ENCODE assay signal across 2 cellular contexts in the genomic region with DNA sequence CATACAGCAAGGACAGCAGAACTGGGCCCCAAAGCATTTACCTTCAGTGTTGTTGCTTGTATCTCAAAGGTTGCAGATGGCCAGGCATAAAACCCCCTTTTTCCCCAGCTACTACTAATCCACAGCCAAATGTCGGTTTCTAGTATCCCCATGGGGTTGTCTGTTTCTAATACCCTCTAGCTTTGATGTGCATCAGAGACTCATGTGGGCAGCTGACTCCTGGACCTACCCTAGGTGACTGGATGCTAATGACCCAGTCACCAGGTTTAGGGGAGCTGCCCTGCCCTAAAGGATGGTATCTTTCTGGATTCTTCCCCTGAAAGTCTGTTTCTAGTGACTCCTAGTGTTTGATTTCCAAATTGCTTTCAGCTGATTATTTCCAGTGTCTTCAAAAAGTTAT.
TF ChIP-seq lines count a peak whose summit lies in the region.

No MANE protein-coding gene starts in this region.

TF ChIP-seq in HEK293, 187 proteins besides CTCF, POLR2A, EP300 and RAD21:
- TF ChIP-seq, protein P1, sequence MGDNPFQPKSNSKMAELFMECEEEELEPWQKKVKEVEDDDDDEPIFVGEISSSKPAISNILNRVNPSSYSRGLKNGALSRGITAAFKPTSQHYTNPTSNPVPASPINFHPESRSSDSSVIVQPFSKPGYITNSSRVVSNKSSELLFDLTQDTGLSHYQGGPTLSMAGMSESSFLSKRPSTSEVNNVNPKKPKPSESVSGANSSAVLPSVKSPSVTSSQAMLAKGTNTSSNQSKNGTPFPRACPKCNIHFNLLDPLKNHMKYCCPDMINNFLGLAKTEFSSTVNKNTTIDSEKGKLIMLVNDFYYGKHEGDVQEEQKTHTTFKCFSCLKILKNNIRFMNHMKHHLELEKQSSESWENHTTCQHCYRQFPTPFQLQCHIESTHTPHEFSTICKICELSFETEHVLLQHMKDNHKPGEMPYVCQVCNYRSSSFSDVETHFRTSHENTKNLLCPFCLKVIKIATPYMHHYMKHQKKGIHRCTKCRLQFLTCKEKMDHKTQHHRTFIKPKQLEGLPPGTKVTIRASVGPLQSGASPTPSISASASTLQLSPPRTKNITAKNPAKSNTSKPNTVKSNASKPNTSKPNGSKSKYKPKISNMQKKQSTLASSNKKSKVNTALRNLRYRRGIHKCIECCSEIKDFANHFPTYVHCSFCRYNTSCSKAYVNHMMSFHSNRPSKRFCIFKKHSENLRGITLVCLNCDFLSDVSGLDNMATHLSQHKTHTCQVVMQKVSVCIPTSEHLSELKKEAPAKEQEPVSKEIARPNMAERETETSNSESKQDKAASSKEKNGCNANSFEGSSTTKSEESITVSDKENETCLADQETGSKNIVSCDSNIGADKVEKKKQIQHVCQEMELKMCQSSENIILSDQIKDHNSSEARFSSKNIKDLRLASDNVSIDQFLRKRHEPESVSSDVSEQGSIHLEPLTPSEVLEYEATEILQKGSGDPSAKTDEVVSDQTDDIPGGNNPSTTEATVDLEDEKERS (tag by site-specific recombination; IDR thresholded peaks at IDR 0.05): peak; percentile 82
- TF ChIP-seq SCRT1 (tag by site-specific recombination; IDR thresholded peaks at IDR 0.05; ENCODE audit: borderline replicate concordance) (no peak), ZNF146 (tag by site-specific recombination; IDR thresholded peaks at IDR 0.05) (peak; percentile 79)
- TF ChIP-seq, protein P2, sequence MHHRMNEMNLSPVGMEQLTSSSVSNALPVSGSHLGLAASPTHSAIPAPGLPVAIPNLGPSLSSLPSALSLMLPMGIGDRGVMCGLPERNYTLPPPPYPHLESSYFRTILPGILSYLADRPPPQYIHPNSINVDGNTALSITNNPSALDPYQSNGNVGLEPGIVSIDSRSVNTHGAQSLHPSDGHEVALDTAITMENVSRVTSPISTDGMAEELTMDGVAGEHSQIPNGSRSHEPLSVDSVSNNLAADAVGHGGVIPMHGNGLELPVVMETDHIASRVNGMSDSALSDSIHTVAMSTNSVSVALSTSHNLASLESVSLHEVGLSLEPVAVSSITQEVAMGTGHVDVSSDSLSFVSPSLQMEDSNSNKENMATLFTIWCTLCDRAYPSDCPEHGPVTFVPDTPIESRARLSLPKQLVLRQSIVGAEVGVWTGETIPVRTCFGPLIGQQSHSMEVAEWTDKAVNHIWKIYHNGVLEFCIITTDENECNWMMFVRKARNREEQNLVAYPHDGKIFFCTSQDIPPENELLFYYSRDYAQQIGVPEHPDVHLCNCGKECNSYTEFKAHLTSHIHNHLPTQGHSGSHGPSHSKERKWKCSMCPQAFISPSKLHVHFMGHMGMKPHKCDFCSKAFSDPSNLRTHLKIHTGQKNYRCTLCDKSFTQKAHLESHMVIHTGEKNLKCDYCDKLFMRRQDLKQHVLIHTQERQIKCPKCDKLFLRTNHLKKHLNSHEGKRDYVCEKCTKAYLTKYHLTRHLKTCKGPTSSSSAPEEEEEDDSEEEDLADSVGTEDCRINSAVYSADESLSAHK (tag by site-specific recombination; IDR thresholded peaks at IDR 0.05): peak; percentile 99

TF ChIP-seq in K562, 482 proteins besides CTCF, POLR2A, EP300 and RAD21:
- TF ChIP-seq HSF4 (CRISPR knock-in tag; IDR thresholded peaks at IDR 0.05; ENCODE audit: borderline replicate concordance) (no peak), SIRT6 (IDR thresholded peaks at IDR 0.05; ENCODE audit: low read depth, low read length) (no peak), ZNF668 (CRISPR knock-in tag; IDR thresholded peaks at IDR 0.05) (no peak), ESRRA (IDR thresholded peaks at IDR 0.05; ENCODE audit: borderline replicate concordance, low read depth) (0 out of 2 replicates have a peak, but pooled peaks have one; percentile 27), PHF21A (IDR thresholded peaks at IDR 0.05; ENCODE audit: borderline replicate concordance, low read depth) (peak; percentile 84; the same call in 1 of the 2 replicates), JUNB (CRISPR knock-in tag; conservative IDR thresholded peaks at IDR 0.05) (no peak), SMARCA5 (IDR thresholded peaks at IDR 0.05) (peak; percentile 97), BCOR (IDR thresholded peaks at IDR 0.05) (peak; percentile 85), NELFE (IDR thresholded peaks at IDR 0.05; ENCODE audit: insufficient read depth, insufficient read length) (no peak), ZNF184 (CRISPR knock-in tag; IDR thresholded peaks at IDR 0.05) (no peak), RBM25 (IDR thresholded peaks at IDR 0.05; ENCODE audit: low read depth, low read length, severe bottlenecking) (peak; percentile 96), CBX3 (IDR thresholded peaks at IDR 0.05; ENCODE audit: borderline replicate concordance in 1 of 2, low read length in 2 of 2) (0 out of 3 replicates have a peak, but pooled peaks of 1 of the 2 experiments have one; percentile 22), PTBP1 (IDR thresholded peaks at IDR 0.05; ENCODE audit: low read depth, low read length) (peak; percentile 100), MIER1 (IDR thresholded peaks at IDR 0.05; ENCODE audit: low read depth) (peak; percentile 100), NFIX (CRISPR knock-in tag; IDR thresholded peaks at IDR 0.05; ENCODE audit: low read depth) (no peak), HDAC2 (IDR thresholded peaks at IDR 0.05) (0 out of 2 replicates have a peak, but pooled peaks have one; percentile 29), ZSCAN29 (IDR thresholded peaks at IDR 0.05) (peak; percentile 67; the same call in 1 of the 2 replicates), KDM1A (IDR thresholded peaks at IDR 0.05) (peak; percentile 25 to 59; a peak in 1 of 4 replicates)
